8 cellular contexts compared by ENCODE assay signal in genomic region chrX:110087485-110088356, GRCh38.
A peak's percentile ranks its signal among the peaks of the same experiment; 100 is the strongest.
DNase-seq lines count a peak whose midpoint lies in the region; ATAC-seq and TF ChIP-seq lines count a peak whose summit lies in the region.
"Had no signal": no experiment of that assay in that cellular context is flagged by ENCODE, and none has a peak within 500 bp of the region (broad histone marks: within the 10 kb centered on the region; RNA-seq: fewer than 3 reads in every experiment).

No MANE protein-coding gene starts in this region.

- H3K27me3 ChIP-seq in GM23248 (replicated peaks; ENCODE audit: insufficient read depth) (no peaks in the 10 kb centered on the region), skeletal muscle satellite cell (ENCODE audit: control insufficient read depth, insufficient read depth, low read length) (peaks cover 2% of the 10 kb centered on the region)

- H3K27ac ChIP-seq in GM23248 = peak overlapping the region; percentile 100
- H3K27ac ChIP-seq: KMS-11 had no signal

- peak overlapping the region; percentile 59 for H3K4me3 ChIP-seq in GM23248
- peak overlapping the region; percentile 55 for H3K4me3 ChIP-seq in skeletal muscle satellite cell (ENCODE audit: low read length)

- 0 to 3% methylated on average over 2 to 4 of the region's 4 CpGs for WGBS in GM23248 (ENCODE audit: low coverage in 1 of 2, low lambda C conversion rate in 2 of 2, missing lambda C conversion rate in 2 of 2), 2 experiments

- no peak for TF ChIP-seq POLR2A in erythroblast (IDR thresholded peaks at IDR 0.05; ENCODE audit: low read length)

- peak overlapping the region; percentile 87 for H3K9ac ChIP-seq in GM23248
- H3K9ac ChIP-seq in skeletal muscle satellite cell (ENCODE audit: low read depth, low read length) = peak overlapping the region; percentile 79
- H3K9ac ChIP-seq: KMS-11 had no signal

- peak overlapping the region; percentile 84 for H3K4me2 ChIP-seq in GM23248 (ENCODE audit: unreplicated experiment)
- peak overlapping the region; percentile 71 for H3K4me2 ChIP-seq in skeletal muscle satellite cell (ENCODE audit: low read length)
- H3K4me2 ChIP-seq: KMS-11 had no signal

- ATAC-seq in HG03378 (IDR thresholded peaks at IDR 0.05; ENCODE audit: unreplicated experiment) (no peak), sciatic nerve (no peak)

- in situ Hi-C loops in GM23248 (cut with MboI) = no loop called here

- DNase-seq in GM23248 = peak; percentile 90
- peak; percentile 50 to 55 for DNase-seq in NOMO-1 (lab: John Stamatoyannopoulos, UW; ENCODE audit: unreplicated experiment in 2 of 2)
- peak; percentile 12 to 53 for DNase-seq in erythroblast (lab: John Stamatoyannopoulos, UW)
- DNase-seq in sciatic nerve (ENCODE audit: low spot score) = no peak
- DNase-seq in stimulated activated CD4-positive, alpha-beta T cell treated with anti-CD3 and anti-CD28 coated beads, Interleukin-2, amount 100 ng/mL, for 48 hours = no peak

- H4K20me1 ChIP-seq in GM23248 (ENCODE audit: insufficient read depth) = no peaks in the 10 kb centered on the region

- no peaks in the 10 kb centered on the region for H3K79me2 ChIP-seq in GM23248 (ENCODE audit: insufficient read depth)

- intact Hi-C loops in sciatic nerve (cut with DNase I) = no loop called here

- no peaks in the 10 kb centered on the region for H3K9me2 ChIP-seq in GM23248 (ENCODE audit: insufficient read depth)

- H3K36me3 ChIP-seq in GM23248 (ENCODE audit: low read depth) (no peaks in the 10 kb centered on the region), skeletal muscle satellite cell (ENCODE audit: insufficient read depth, low read length) (no peaks in the 10 kb centered on the region)

- no peaks in the 10 kb centered on the region for H3K9me3 ChIP-seq in GM23248 (ENCODE audit: low read depth)
- no peaks in the 10 kb centered on the region for H3K9me3 ChIP-seq in skeletal muscle satellite cell (replicated peaks; ENCODE audit: low read length)

- H3K4me1 ChIP-seq in GM23248 (ENCODE audit: insufficient read depth) (peaks cover 27% of the 10 kb centered on the region), skeletal muscle satellite cell (ENCODE audit: control insufficient read depth, insufficient read depth, low read length) (peaks cover 41% of the 10 kb centered on the region)

- H3F3A ChIP-seq in GM23248 (ENCODE audit: insufficient read depth) = peaks cover 41% of the 10 kb centered on the region

- H2AFZ ChIP-seq in GM23248 = no peak overlapping the region

Comparison
In these comparisons a context has a peak if more than half of its experiments do, and no peak if none do; other contexts are left out.
1. DNase-seq: peak in GM23248 (single experiment), NOMO-1 (2 of 2) and erythroblast (2 of 2); none in sciatic nerve (single experiment) and stimulated activated CD4-positive, alpha-beta T cell treated with anti-CD3 and anti-CD28 coated beads, Interleukin-2, amount 100 ng/mL, for 48 hours (0 of 2).